In genomic region chr13:49740870-49741269, GRCh38 we compare ENCODE assay signal across 20 cellular contexts.
"Had no signal": no experiment of that assay in that cellular context is flagged by ENCODE, and none has a peak within 500 bp of the region (broad histone marks: within the 10 kb centered on the region; RNA-seq: fewer than 3 reads in every experiment).

No MANE protein-coding gene starts in this region.

- H3K4me3 ChIP-seq: adrenal gland, ascending aorta, heart left ventricle, skin epidermis, thoracic aorta had no signal

- DNase-seq: activated CD4-positive, alpha-beta T cell treated with anti-CD3 and anti-CD28 coated beads for 48 hours; activated CD4-positive, alpha-beta T cell treated with anti-CD3 and anti-CD28 coated beads, Interleukin-2, amount 50 U/mL, for 48 hours; activated CD8-positive, alpha-beta memory T cell treated with anti-CD3 and anti-CD28 coated beads for 24 hours; activated effector memory CD4-positive, alpha-beta T cell treated with anti-CD3 and anti-CD28 coated beads, Interleukin-2, amount 50 U/mL, for 16 hours; activated naive CD4-positive, alpha-beta T cell treated with anti-CD3 and anti-CD28 coated beads for 36 hours; activated naive CD8-positive, alpha-beta T cell treated with anti-CD3 and anti-CD28 coated beads for 36 hours; adrenal gland; central memory CD4-positive, alpha-beta T cell; heart left ventricle; left ventricle myocardium superior; stimulated activated CD4-positive, alpha-beta T cell treated with anti-CD3 and anti-CD28 coated beads, Interleukin-12 subunit alpha, Interleukin-12 subunit beta, amount 100 ng/mL, for 4 hours; stimulated activated CD4-positive, alpha-beta T cell treated with anti-CD3 and anti-CD28 coated beads, Interleukin-4, amount 100 ng/mL, for 1 hour had no signal

- ATAC-seq: activated CD4-positive, CD25-positive, alpha-beta regulatory T cell treated with anti-CD3 and anti-CD28 coated beads, Interleukin-2, amount 50 U/mL, for 24 hours; heart left ventricle; left ventricle myocardium superior; sciatic nerve had no signal

- H3K27me3 ChIP-seq: adrenal gland, ascending aorta, heart left ventricle, neutrophil had no signal

- H3K9me3 ChIP-seq: adrenal gland, ascending aorta, heart left ventricle, neutrophil, thoracic aorta had no signal

- H3K4me1 ChIP-seq: adrenal gland, ascending aorta, heart left ventricle had no signal

- H3K27ac ChIP-seq: adrenal gland, ascending aorta, heart left ventricle, neutrophil, skin epidermis, thoracic aorta had no signal

- H3K36me3 ChIP-seq: adrenal gland had no signal

- FAIRE-seq: endothelial cell of umbilical vein, urothelium cell line had no signal
